ENCODE assay signal across 8 cellular contexts in genomic region chr12:2813573-2814185, GRCh38. TPM values are rescaled to one million over a fixed set of nuclear protein-coding genes. Genes with fewer than 3 reads are reported as not detected.
DNase-seq lines count a peak whose midpoint lies in the region; ATAC-seq and TF ChIP-seq lines count a peak whose summit lies in the region.

No MANE protein-coding gene starts in this region.

- DNase-seq in A172 (ENCODE audit: low spot score) (peak; percentile 32), HS-27A (ENCODE audit: low read depth) (peak; percentile 41), NOMO-1 treated with DMSO at 0.1 percent for 48 hours (lab: John Stamatoyannopoulos, UW; ENCODE audit: unreplicated experiment) (peak; percentile 82), foreskin keratinocyte (peak in 1 of 2 donors; percentile 47)
- DNase-seq in activated effector memory CD4-positive, alpha-beta T cell treated with Interleukin-2 at 50 U/mL for 16 hours, result peak; percentile 2

- peak; percentile 49 for ATAC-seq in foreskin keratinocyte
- ATAC-seq in GM19455 (IDR thresholded peaks at IDR 0.05; ENCODE audit: unreplicated experiment), result no peak

- peak overlapping the region; percentile 95 to 99 for H3K4me3 ChIP-seq in neutrophil (ENCODE audit: low read depth in 1 of 2, low read length in 1 of 2)

- H3K36me3 ChIP-seq in neutrophil, result peaks cover 12% of the 10 kb centered on the region

- peaks cover 6% of the 10 kb centered on the region for H3K4me1 ChIP-seq in foreskin keratinocyte
- peaks cover 18 to 19% of the 10 kb centered on the region in 2 experiments for H3K4me1 ChIP-seq in neutrophil (ENCODE audit: control insufficient read depth in 1 of 2, insufficient read depth in 1 of 2, low read depth in 1 of 2, low read length in 1 of 2)

- TF ChIP-seq CTCF in GM12873 (IDR thresholded peaks at IDR 0.05; ENCODE audit: insufficient read depth, low read depth, low read length, missing control alignments) (peak; percentile 70), foreskin keratinocyte (conservative IDR thresholded peaks at IDR 0.05) (peak; percentile 73), neutrophil (IDR thresholded peaks at IDR 0.05) (no peak)

- H3K27me3 ChIP-seq in foreskin keratinocyte (no peaks in the 10 kb centered on the region), neutrophil (no peaks in the 10 kb centered on the region)

- no peaks in the 10 kb centered on the region for H3K9me3 ChIP-seq in neutrophil

- H3K27ac ChIP-seq in foreskin keratinocyte (peak overlapping the region; percentile 80), neutrophil (peak overlapping the region; percentile 92)

RNA-seq across cellular contexts. Expression of gene ITFG2, which starts 1.2 kb away (rescaled TPM):
- total RNA-seq in A172 (2014; rRNA removed; shearing (Covaris generic)), result 7.2 and 23.4 TPM in 2 replicates
- 18.4 and 20.2 TPM in 2 replicates for total RNA-seq in foreskin keratinocyte
- polyA plus RNA-seq in foreskin keratinocyte, result 14.5 and 17.2 TPM in 2 replicates

RNA-seq across cellular contexts. Expression of gene FKBP4, which starts 18.9 kb away (rescaled TPM):
- 45.5 and 47.1 TPM in 2 replicates for total RNA-seq in A172 (2014; rRNA removed; shearing (Covaris generic))
- total RNA-seq in foreskin keratinocyte, result 86.0 and 108 TPM in 2 replicates
- 75.7 and 109 TPM in 2 replicates for polyA plus RNA-seq in foreskin keratinocyte

RNA-seq across cellular contexts. Expression of gene NRIP2, which starts 21.2 kb away (rescaled TPM):
- not detected in 2 replicates for total RNA-seq in A172 (2014; rRNA removed; shearing (Covaris generic))
- total RNA-seq in foreskin keratinocyte, result not detected in 2 replicates
- not detected in 2 replicates for polyA plus RNA-seq in foreskin keratinocyte

RNA-seq across cellular contexts. Expression of gene TEX52, which starts 43.2 kb away (rescaled TPM):
- total RNA-seq in A172 (2014; rRNA removed; shearing (Covaris generic)), result not detected in 2 replicates
- not detected in 2 replicates for total RNA-seq in foreskin keratinocyte
- polyA plus RNA-seq in foreskin keratinocyte, result not detected in 2 replicates
